Comparison of ENCODE assay signal across 1 cellular context in the genomic region with DNA sequence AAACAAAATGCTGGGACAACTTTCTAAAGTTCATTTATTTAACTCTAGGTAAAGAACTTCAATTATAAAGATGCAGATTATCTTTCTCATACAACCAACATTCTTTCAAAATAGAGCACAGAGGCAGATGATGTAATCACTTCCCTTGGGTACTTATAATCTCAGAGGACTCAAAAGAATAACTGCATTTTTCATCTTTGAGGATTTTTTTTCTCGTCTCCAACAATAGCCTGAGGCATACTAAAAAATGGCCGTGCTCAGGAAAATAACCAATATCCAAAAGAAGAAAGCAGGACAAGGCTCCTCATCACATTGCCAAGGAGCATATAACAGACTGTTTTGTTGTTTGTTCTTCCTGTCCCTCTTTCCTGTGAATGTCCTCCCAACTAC.
TF ChIP-seq lines count a peak whose summit lies in the region.

No MANE protein-coding gene starts in this region.

TF ChIP-seq in WTC11, 78 proteins besides CTCF, POLR2A, EP300 and RAD21 (continued from another document):
- TF ChIP-seq ERG (CRISPR knock-in tag; IDR thresholded peaks at IDR 0.05) (no peak), MXD4 (CRISPR knock-in tag; IDR thresholded peaks at IDR 0.05; ENCODE audit: borderline replicate concordance) (no peak), EMX1 (CRISPR knock-in tag; IDR thresholded peaks at IDR 0.05) (no peak), HMGXB4 (CRISPR knock-in tag; IDR thresholded peaks at IDR 0.05) (no peak), SOX15 (CRISPR knock-in tag; IDR thresholded peaks at IDR 0.05) (no peak), PREB (CRISPR knock-in tag; IDR thresholded peaks at IDR 0.05; ENCODE audit: borderline replicate concordance) (no peak), JAZF1 (CRISPR knock-in tag; IDR thresholded peaks at IDR 0.05) (no peak), ZMAT4 (CRISPR knock-in tag; IDR thresholded peaks at IDR 0.05) (no peak)
- TF ChIP-seq, protein P1, sequence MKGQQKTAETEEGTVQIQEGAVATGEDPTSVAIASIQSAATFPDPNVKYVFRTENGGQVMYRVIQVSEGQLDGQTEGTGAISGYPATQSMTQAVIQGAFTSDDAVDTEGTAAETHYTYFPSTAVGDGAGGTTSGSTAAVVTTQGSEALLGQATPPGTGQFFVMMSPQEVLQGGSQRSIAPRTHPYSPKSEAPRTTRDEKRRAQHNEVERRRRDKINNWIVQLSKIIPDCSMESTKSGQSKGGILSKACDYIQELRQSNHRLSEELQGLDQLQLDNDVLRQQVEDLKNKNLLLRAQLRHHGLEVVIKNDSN (CRISPR knock-in tag; IDR thresholded peaks at IDR 0.05), result no peak
- TF ChIP-seq, protein P2, sequence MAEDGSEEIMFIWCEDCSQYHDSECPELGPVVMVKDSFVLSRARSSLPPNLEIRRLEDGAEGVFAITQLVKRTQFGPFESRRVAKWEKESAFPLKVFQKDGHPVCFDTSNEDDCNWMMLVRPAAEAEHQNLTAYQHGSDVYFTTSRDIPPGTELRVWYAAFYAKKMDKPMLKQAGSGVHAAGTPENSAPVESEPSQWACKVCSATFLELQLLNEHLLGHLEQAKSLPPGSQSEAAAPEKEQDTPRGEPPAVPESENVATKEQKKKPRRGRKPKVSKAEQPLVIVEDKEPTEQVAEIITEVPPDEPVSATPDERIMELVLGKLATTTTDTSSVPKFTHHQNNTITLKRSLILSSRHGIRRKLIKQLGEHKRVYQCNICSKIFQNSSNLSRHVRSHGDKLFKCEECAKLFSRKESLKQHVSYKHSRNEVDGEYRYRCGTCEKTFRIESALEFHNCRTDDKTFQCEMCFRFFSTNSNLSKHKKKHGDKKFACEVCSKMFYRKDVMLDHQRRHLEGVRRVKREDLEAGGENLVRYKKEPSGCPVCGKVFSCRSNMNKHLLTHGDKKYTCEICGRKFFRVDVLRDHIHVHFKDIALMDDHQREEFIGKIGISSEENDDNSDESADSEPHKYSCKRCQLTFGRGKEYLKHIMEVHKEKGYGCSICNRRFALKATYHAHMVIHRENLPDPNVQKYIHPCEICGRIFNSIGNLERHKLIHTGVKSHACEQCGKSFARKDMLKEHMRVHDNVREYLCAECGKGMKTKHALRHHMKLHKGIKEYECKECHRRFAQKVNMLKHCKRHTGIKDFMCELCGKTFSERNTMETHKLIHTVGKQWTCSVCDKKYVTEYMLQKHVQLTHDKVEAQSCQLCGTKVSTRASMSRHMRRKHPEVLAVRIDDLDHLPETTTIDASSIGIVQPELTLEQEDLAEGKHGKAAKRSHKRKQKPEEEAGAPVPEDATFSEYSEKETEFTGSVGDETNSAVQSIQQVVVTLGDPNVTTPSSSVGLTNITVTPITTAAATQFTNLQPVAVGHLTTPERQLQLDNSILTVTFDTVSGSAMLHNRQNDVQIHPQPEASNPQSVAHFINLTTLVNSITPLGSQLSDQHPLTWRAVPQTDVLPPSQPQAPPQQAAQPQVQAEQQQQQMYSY (CRISPR knock-in tag; IDR thresholded peaks at IDR 0.05), result no peak
